ENCODE assay signal across 28 cellular contexts in genomic region chr3:49704629-49705028, GRCh38. TPM values are rescaled to one million over a fixed set of nuclear protein-coding genes. Genes with fewer than 3 reads are reported as not detected.
"Had no signal": no experiment of that assay in that cellular context is flagged by ENCODE, and none has a peak within 500 bp of the region (broad histone marks: within the 10 kb centered on the region; RNA-seq: fewer than 3 reads in every experiment).

No MANE protein-coding gene starts in this region.

- H3K36me3 ChIP-seq: cardiac muscle cell, MG63, SJCRH30 had no signal

- H3K4me3 Mint-ChIP-seq: activated CD8-positive, alpha-beta T cell treated with anti-CD3 and anti-CD28 coated beads for 36 hours; activated naive CD4-positive, alpha-beta T cell treated with anti-CD3 and anti-CD28 coated beads, Interleukin-2, amount 10 ng/mL, durations not matched to agents 7 days and 5 days; activated naive CD8-positive, alpha-beta T cell treated with anti-CD3 and anti-CD28 coated beads for 36 hours; activated T-cell treated with anti-CD3 and anti-CD28 coated beads, Interleukin-2, amount 50 U/mL, for 72 hours; T-helper 1 cell treated with Interleukin-12 subunit alpha and Interleukin-12 subunit beta and Interleukin-4 antibody, amounts not matched to agents 30 μg/mL and 1 μg/mL, for 36 hours had no signal

- ATAC-seq: activated CD4-positive, CD25-positive, alpha-beta regulatory T cell treated with anti-CD3 and anti-CD28 coated beads, Interleukin-2, amount 50 U/mL, for 24 hours; activated CD8-positive, alpha-beta T cell treated with anti-CD3 and anti-CD28 coated beads for 36 hours; activated T-cell treated with anti-CD3 and anti-CD28 coated beads, Interleukin-2, amount 50 U/mL, for 72 hours; Panc1 had no signal

- H3K4me1 ChIP-seq: SJCRH30 had no signal

- DNase-seq: activated CD4-positive, alpha-beta T cell treated with anti-CD3 and anti-CD28 coated beads for 4 hours; activated CD8-positive, alpha-beta memory T cell treated with anti-CD3 and anti-CD28 coated beads, Interleukin-2, amount 50 U/mL, for 4 hours; activated CD8-positive, alpha-beta T cell treated with anti-CD3 and anti-CD28 coated beads for 36 hours; activated gamma-delta T cell treated with Interleukin-2 at 50 U/mL for 16 hours; activated naive CD4-positive, alpha-beta T cell treated with anti-CD3 and anti-CD28 coated beads, Interleukin-2, amount 10 ng/mL, durations not matched to agents 7 days and 5 days; activated naive CD8-positive, alpha-beta T cell treated with anti-CD3 and anti-CD28 coated beads for 36 hours; activated T-cell treated with anti-CD3 and anti-CD28 coated beads, Interleukin-2, amount 50 U/mL, for 72 hours; brain microvascular endothelial cell; MG63; NCI-H1105; NCI-H1436; NCI-H1694 treated with DMSO at 0.1 percent for 48 hours; NCI-H2029 treated with DMSO at 0.1 percent for 48 hours; NCI-H345; NCI-H510A; NCI-H526 treated with DMSO at 0.1 percent for 48 hours; NK-92 treated with Interleukin-12 subunit alpha and Interleukin-12 subunit beta, amount 100 ng/mL, for 24 hours; OCI-M1; Right ventricle myocardium superior; RPMI8226; SJCRH30; SK-N-SH; SW 1271 had no signal

- H3K9ac ChIP-seq: SK-N-SH had no signal

- H3K4me3 ChIP-seq: cardiac muscle cell, MG63, SJCRH30 had no signal

- H3K9me3 Mint-ChIP-seq: activated CD8-positive, alpha-beta T cell treated with anti-CD3 and anti-CD28 coated beads for 36 hours; activated naive CD4-positive, alpha-beta T cell treated with anti-CD3 and anti-CD28 coated beads, Interleukin-2, amount 10 ng/mL, durations not matched to agents 7 days and 5 days; activated naive CD8-positive, alpha-beta T cell treated with anti-CD3 and anti-CD28 coated beads for 36 hours; activated T-cell treated with anti-CD3 and anti-CD28 coated beads, Interleukin-2, amount 50 U/mL, for 72 hours; activated T-helper 2 cell treated with anti-CD3 and anti-CD28 coated beads, Interferon-gamma antibody, Interleukin-2, Interleukin-4, amounts not matched to agents 10 μg/mL and 5 μg/mL and 100 μg/mL, durations not matched to agents 14 hours and 24 hours and 36 hours; T-helper 1 cell treated with Interleukin-12 subunit alpha and Interleukin-12 subunit beta and Interleukin-4 antibody, amounts not matched to agents 30 μg/mL and 1 μg/mL, for 36 hours had no signal

- H3K9me3 ChIP-seq: MG63, SJCRH30, SK-N-SH had no signal

- H3K4me2 ChIP-seq: SK-N-SH had no signal

- H3K27ac Mint-ChIP-seq: activated CD8-positive, alpha-beta T cell treated with anti-CD3 and anti-CD28 coated beads for 36 hours; activated naive CD4-positive, alpha-beta T cell treated with anti-CD3 and anti-CD28 coated beads, Interleukin-2, amount 10 ng/mL, durations not matched to agents 7 days and 5 days; activated naive CD8-positive, alpha-beta T cell treated with anti-CD3 and anti-CD28 coated beads for 36 hours; activated T-helper 2 cell treated with anti-CD3 and anti-CD28 coated beads, Interferon-gamma antibody, Interleukin-2, Interleukin-4, amounts not matched to agents 10 μg/mL and 5 μg/mL and 100 μg/mL, durations not matched to agents 14 hours and 24 hours and 36 hours; T-helper 1 cell treated with Interleukin-12 subunit alpha and Interleukin-12 subunit beta and Interleukin-4 antibody, amounts not matched to agents 30 μg/mL and 1 μg/mL, for 36 hours had no signal

- H3K27me3 Mint-ChIP-seq: activated CD8-positive, alpha-beta T cell treated with anti-CD3 and anti-CD28 coated beads for 36 hours; activated naive CD4-positive, alpha-beta T cell treated with anti-CD3 and anti-CD28 coated beads, Interleukin-2, amount 10 ng/mL, durations not matched to agents 7 days and 5 days; activated naive CD8-positive, alpha-beta T cell treated with anti-CD3 and anti-CD28 coated beads for 36 hours had no signal

- H3K27me3 ChIP-seq: brain microvascular endothelial cell, cardiac muscle cell, MG63, SJCRH30 had no signal

- H3K27ac ChIP-seq: brain microvascular endothelial cell, cardiac muscle cell, SJCRH30 had no signal

- H3K4me1 Mint-ChIP-seq: activated naive CD4-positive, alpha-beta T cell treated with anti-CD3 and anti-CD28 coated beads, Interleukin-2, amount 10 ng/mL, durations not matched to agents 7 days and 5 days; activated naive CD8-positive, alpha-beta T cell treated with anti-CD3 and anti-CD28 coated beads for 36 hours had no signal

RNA-seq across cellular contexts. Expression of gene AMIGO3, which starts 14.9 kb away (rescaled TPM):
- total RNA-seq: activated naive CD8-positive, alpha-beta T cell treated with anti-CD3 and anti-CD28 coated beads for 36 hours; activated T-helper 2 cell treated with anti-CD3 and anti-CD28 coated beads, Interferon-gamma antibody, Interleukin-2, Interleukin-4, amounts not matched to agents 10 μg/mL and 5 μg/mL and 100 μg/mL, durations not matched to agents 14 hours and 24 hours and 36 hours; Right ventricle myocardium superior had no signal
